9 cellular contexts compared by ENCODE assay signal in the genomic region with DNA sequence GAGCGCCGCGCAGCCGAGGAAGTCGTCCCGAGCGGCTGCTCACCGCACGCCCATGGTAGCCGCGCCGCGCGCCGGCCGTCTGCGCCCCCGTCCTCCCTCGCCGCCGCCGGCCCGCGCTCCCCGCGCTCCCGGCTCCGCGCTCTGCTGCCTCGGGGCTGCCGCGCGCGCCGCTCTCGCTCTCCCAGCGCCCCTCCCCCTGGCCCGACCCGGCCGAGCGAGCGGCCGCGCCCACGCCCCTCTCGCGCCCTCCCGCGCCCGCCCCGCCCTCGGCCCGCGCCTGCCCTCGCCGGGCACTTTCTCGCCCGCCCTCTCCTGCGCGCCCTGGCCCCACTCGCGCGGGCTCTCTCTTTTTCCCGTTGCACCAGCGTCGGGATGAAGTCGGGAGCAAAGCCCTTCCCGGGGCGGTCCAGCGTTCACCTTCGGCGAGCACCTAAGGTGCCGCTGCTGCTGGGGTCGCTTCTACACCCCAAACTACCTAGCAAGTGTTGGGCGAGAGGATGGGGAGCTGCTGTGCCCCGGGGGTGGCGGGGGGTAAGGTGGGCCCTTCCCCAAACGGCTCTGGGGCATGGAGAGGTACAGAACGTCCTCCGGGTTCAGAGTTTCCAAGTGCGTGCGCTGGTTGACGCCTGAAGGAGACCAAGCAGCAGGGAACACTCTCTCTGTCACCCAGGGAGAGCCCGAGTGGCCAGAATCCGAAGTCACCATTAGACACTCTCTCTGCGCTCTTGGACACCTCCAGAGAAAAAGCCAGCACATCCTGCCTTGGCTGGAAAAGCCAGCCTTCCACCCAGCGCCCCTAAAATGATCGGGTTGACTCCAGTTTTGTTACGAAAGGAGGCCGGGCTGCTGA. TPM values are rescaled to one million over a fixed set of nuclear protein-coding genes. Genes with fewer than 3 reads are reported as not detected.
A peak's percentile ranks its signal among the peaks of the same experiment; 100 is the strongest.
DNase-seq lines count a peak whose midpoint lies in the region; ATAC-seq and TF ChIP-seq lines count a peak whose summit lies in the region.
"Had no signal": no experiment of that assay in that cellular context is flagged by ENCODE, and none has a peak within 500 bp of the region (broad histone marks: within the 10 kb centered on the region; RNA-seq: fewer than 3 reads in every experiment).

A gene (minus strand): TSS at position 146 of the 850 bp plus-strand sequence. CDS start 187 bp downstream, outside the sequence.

- H3K27ac ChIP-seq in right lobe of liver (no peak within 1 kb of the TSS), thoracic aorta (no peak within 1 kb of the TSS)

- TF ChIP-seq POLR2A in right lobe of liver (IDR thresholded peaks at IDR 0.05), result no peak

- H3K36me3 ChIP-seq in right lobe of liver, result no peaks in the 10 kb centered on the region
- H3K36me3 ChIP-seq in thoracic aorta, result no peaks in the 10 kb centered on the region

- H3K9me3 ChIP-seq in right lobe of liver (no peaks in the 10 kb centered on the region), thoracic aorta (no peaks in the 10 kb centered on the region)

- DNase-seq in NCI-H2227 (lab: John Stamatoyannopoulos, UW; ENCODE audit: unreplicated experiment) (peak; percentile 34), NCI-H2227 treated with DMSO at 0.1 percent for 48 hours (lab: John Stamatoyannopoulos, UW) (no peak), cerebellum (ENCODE audit: low spot score) (no peak), right lobe of liver (no peak), thoracic aorta (ENCODE audit: low spot score) (no peak), NCI-H2196 treated with DMSO at 0.1 percent for 48 hours (lab: John Stamatoyannopoulos, UW; ENCODE audit: unreplicated experiment) (no peak), NCI-H524 treated with DMSO at 0.1 percent for 48 hours (lab: John Stamatoyannopoulos, UW) (no peak)
- DNase-seq: CD8-positive, alpha-beta T cell had no signal

- H3K27me3 ChIP-seq in right lobe of liver (peaks cover 0 to 6% of the 10 kb centered on the region in 2 donors), thoracic aorta (replicated peaks; ENCODE audit: insufficient read depth) (no peaks in the 10 kb centered on the region)

- TF ChIP-seq CTCF in right lobe of liver (IDR thresholded peaks at IDR 0.05) (no peak), thoracic aorta (IDR thresholded peaks at IDR 0.05) (no peak)

- ATAC-seq in right lobe of liver (peak in 2 of 4 donors; percentile 15 to 37), thoracic aorta (ENCODE audit: insufficient number of reproducible peaks, low FRiP score, low read depth) (no peak), GM21447 (IDR thresholded peaks at IDR 0.05; ENCODE audit: unreplicated experiment) (no peak)
- ATAC-seq: CD8-positive, alpha-beta T cell had no signal

- intact Hi-C loops in right lobe of liver (cut with DNase I), result no loop called here

- H3K4me1 ChIP-seq in right lobe of liver, result no peaks in the 10 kb centered on the region
- peaks cover 0 to 24% of the 10 kb centered on the region in 2 donors for H3K4me1 ChIP-seq in thoracic aorta (ENCODE audit: control insufficient read depth in 1 of 2, low read depth in 2 of 2)

- WGBS in right lobe of liver (ENCODE audit: insufficient coverage, low coverage, low lambda C conversion rate, missing lambda C conversion rate), result 1% methylated on average over 12 of the region's 90 CpGs

- peak within 1 kb of the TSS in 2 of 3 donors; percentile 18 to 26 for H3K4me3 ChIP-seq in right lobe of liver
- H3K4me3 ChIP-seq in thoracic aorta, result peak within 1 kb of the TSS; percentile 72

RNA-seq across cellular contexts. Expression of the gene that starts here (rescaled TPM):
- total RNA-seq in cerebellum, result 25.3 TPM
- total RNA-seq in right lobe of liver, result under 1 TPM in 5 of 6 experiments, not detected in 1; 0.12 to 1.00 (median 0.37) TPM
- total RNA-seq in thoracic aorta, result 10 to 100 TPM; 19.3 to 21.3 TPM
- total RNA-seq: CD8-positive, alpha-beta T cell had no signal

Comparison
In these comparisons a context has a peak if more than half of its experiments do, and no peak if none do; other contexts are left out.
1. RNA of the gene that starts here (total RNA-seq): 25.3 TPM in cerebellum (single experiment) and 19.3 to 21.3 TPM in thoracic aorta; 0.12 to 1.00 TPM in right lobe of liver; every median in the first group is over 10 times any median in the second.